ENCODE assay signal across 2 cellular contexts in the genomic region with DNA sequence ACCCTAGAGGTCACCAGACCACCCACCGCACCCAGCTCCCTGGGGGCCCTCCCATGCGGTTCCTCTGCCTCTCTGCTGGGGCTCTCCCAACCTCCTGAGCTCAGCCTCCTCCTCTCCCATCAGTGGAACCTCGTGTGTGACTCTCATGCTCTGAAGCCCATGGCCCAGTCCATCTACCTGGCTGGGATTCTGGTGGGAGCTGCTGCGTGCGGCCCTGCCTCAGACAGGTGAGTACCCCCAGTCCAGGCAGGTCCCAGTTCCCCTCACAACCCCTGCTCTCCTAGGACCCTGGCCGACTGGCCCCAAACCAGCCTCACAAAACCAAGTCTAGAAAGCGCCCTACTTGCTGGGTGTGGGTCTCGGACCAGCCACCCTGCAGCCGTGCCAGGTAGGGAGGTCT.
TF ChIP-seq lines count a peak whose summit lies in the region.

No MANE protein-coding gene starts in this region.

TF ChIP-seq in HepG2, 621 proteins besides CTCF, POLR2A, EP300 and RAD21:
- no peak for TF ChIP-seq ZFP36 (IDR thresholded peaks at IDR 0.05; ENCODE audit: borderline replicate concordance, low read depth, low read length, partially characterized antibody)
TF ChIP-seq in HepG2: peak in this region for 0.

TF ChIP-seq in GM23338, 12 proteins besides CTCF, POLR2A, EP300 and RAD21:
- TF ChIP-seq POLR2AphosphoS5 (IDR thresholded peaks at IDR 0.05; ENCODE audit: low read depth) (no peak), EZH2 (IDR thresholded peaks at IDR 0.05; ENCODE audit: low read depth, unreplicated experiment) (no peak), EZH2phosphoT487 (IDR thresholded peaks at IDR 0.05; ENCODE audit: unreplicated experiment) (no peak), CREB1 (CRISPR knock-in tag; IDR thresholded peaks at IDR 0.05; ENCODE audit: low read depth) (no peak)
- TF ChIP-seq, protein P1, sequence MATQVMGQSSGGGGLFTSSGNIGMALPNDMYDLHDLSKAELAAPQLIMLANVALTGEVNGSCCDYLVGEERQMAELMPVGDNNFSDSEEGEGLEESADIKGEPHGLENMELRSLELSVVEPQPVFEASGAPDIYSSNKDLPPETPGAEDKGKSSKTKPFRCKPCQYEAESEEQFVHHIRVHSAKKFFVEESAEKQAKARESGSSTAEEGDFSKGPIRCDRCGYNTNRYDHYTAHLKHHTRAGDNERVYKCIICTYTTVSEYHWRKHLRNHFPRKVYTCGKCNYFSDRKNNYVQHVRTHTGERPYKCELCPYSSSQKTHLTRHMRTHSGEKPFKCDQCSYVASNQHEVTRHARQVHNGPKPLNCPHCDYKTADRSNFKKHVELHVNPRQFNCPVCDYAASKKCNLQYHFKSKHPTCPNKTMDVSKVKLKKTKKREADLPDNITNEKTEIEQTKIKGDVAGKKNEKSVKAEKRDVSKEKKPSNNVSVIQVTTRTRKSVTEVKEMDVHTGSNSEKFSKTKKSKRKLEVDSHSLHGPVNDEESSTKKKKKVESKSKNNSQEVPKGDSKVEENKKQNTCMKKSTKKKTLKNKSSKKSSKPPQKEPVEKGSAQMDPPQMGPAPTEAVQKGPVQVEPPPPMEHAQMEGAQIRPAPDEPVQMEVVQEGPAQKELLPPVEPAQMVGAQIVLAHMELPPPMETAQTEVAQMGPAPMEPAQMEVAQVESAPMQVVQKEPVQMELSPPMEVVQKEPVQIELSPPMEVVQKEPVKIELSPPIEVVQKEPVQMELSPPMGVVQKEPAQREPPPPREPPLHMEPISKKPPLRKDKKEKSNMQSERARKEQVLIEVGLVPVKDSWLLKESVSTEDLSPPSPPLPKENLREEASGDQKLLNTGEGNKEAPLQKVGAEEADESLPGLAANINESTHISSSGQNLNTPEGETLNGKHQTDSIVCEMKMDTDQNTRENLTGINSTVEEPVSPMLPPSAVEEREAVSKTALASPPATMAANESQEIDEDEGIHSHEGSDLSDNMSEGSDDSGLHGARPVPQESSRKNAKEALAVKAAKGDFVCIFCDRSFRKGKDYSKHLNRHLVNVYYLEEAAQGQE (IDR thresholded peaks at IDR 0.05; ENCODE audit: unreplicated experiment) = no peak
- TF ChIP-seq, protein P2, sequence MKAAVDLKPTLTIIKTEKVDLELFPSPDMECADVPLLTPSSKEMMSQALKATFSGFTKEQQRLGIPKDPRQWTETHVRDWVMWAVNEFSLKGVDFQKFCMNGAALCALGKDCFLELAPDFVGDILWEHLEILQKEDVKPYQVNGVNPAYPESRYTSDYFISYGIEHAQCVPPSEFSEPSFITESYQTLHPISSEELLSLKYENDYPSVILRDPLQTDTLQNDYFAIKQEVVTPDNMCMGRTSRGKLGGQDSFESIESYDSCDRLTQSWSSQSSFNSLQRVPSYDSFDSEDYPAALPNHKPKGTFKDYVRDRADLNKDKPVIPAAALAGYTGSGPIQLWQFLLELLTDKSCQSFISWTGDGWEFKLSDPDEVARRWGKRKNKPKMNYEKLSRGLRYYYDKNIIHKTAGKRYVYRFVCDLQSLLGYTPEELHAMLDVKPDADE (IDR thresholded peaks at IDR 0.05) = no peak
- TF ChIP-seq, protein P3, sequence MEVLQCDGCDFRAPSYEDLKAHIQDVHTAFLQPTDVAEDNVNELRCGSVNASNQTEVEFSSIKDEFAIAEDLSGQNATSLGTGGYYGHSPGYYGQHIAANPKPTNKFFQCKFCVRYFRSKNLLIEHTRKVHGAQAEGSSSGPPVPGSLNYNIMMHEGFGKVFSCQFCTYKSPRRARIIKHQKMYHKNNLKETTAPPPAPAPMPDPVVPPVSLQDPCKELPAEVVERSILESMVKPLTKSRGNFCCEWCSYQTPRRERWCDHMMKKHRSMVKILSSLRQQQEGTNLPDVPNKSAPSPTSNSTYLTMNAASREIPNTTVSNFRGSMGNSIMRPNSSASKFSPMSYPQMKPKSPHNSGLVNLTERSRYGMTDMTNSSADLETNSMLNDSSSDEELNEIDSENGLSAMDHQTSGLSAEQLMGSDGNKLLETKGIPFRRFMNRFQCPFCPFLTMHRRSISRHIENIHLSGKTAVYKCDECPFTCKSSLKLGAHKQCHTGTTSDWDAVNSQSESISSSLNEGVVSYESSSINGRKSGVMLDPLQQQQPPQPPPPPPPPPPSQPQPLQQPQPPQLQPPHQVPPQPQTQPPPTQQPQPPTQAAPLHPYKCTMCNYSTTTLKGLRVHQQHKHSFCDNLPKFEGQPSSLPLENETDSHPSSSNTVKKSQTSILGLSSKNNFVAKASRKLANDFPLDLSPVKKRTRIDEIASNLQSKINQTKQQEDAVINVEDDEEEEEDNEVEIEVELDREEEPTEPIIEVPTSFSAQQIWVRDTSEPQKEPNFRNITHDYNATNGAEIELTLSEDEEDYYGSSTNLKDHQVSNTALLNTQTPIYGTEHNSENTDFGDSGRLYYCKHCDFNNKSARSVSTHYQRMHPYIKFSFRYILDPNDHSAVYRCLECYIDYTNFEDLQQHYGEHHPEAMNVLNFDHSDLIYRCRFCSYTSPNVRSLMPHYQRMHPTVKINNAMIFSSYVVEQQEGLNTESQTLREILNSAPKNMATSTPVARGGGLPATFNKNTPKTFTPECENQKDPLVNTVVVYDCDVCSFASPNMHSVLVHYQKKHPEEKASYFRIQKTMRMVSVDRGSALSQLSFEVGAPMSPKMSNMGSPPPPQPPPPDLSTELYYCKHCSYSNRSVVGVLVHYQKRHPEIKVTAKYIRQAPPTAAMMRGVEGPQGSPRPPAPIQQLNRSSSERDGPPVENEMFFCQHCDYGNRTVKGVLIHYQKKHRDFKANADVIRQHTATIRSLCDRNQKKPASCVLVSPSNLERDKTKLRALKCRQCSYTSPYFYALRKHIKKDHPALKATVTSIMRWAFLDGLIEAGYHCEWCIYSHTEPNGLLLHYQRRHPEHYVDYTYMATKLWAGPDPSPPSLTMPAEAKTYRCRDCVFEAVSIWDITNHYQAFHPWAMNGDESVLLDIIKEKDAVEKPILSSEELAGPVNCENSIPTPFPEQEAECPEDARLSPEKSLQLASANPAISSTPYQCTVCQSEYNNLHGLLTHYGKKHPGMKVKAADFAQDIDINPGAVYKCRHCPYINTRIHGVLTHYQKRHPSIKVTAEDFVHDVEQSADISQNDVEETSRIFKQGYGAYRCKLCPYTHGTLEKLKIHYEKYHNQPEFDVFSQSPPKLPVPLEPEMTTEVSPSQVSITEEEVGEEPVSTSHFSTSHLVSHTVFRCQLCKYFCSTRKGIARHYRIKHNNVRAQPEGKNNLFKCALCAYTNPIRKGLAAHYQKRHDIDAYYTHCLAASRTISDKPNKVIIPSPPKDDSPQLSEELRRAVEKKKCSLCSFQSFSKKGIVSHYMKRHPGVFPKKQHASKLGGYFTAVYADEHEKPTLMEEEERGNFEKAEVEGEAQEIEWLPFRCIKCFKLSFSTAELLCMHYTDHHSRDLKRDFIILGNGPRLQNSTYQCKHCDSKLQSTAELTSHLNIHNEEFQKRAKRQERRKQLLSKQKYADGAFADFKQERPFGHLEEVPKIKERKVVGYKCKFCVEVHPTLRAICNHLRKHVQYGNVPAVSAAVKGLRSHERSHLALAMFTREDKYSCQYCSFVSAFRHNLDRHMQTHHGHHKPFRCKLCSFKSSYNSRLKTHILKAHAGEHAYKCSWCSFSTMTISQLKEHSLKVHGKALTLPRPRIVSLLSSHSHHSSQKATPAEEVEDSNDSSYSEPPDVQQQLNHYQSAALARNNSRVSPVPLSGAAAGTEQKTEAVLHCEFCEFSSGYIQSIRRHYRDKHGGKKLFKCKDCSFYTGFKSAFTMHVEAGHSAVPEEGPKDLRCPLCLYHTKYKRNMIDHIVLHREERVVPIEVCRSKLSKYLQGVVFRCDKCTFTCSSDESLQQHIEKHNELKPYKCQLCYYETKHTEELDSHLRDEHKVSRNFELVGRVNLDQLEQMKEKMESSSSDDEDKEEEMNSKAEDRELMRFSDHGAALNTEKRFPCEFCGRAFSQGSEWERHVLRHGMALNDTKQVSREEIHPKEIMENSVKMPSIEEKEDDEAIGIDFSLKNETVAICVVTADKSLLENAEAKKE (CRISPR knock-in tag; IDR thresholded peaks at IDR 0.05) = no peak
